ENCODE assay signal across 14 cellular contexts in genomic region chr5:34030585-34030984, GRCh38. TPM values are rescaled to one million over a fixed set of nuclear protein-coding genes. Genes with fewer than 3 reads are reported as not detected.
"Had no signal": no experiment of that assay in that cellular context is flagged by ENCODE, and none has a peak within 500 bp of the region (broad histone marks: within the 10 kb centered on the region; RNA-seq: fewer than 3 reads in every experiment).

No MANE protein-coding gene starts in this region.

RNA-seq across cellular contexts. Expression of gene SLC45A2, which starts 46.1 kb away (rescaled TPM):
- total RNA-seq: dermis blood vessel endothelial cell, endothelial cell of umbilical vein, epithelial cell of proximal tubule, fibroblast of villous mesenchyme, foreskin keratinocyte, kidney epithelial cell, left lung, left ventricle myocardium superior, lower lobe of right lung, mesenteric fat pad had no signal
- polyA plus RNA-seq: endothelial cell of umbilical vein, esophagus, fibroblast of lung, foreskin keratinocyte, heart left ventricle, immature natural killer cell had no signal
